Comparison of ENCODE assay signal across 20 cellular contexts in the genomic region with DNA sequence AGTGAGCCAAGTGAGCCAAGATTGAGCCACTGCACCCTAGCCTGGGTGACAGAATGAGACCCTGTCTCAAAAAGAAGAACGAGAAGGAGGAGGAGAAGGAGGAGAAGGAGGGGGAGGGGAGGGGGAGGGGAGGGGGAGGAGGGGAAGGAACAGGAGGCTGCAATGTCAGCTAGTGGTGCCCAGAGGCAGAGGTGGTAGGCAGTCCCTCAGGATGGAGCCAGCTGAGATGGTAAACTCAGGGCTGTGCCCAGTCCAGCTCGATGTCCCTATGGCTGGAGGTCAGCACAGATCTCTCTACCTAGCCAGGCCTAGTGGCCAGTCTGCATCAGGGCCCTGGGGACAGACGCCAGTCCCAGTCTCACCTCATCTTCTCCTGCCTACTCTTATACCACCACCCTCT.
"Had no signal": no experiment of that assay in that cellular context is flagged by ENCODE, and none has a peak within 500 bp of the region (broad histone marks: within the 10 kb centered on the region; RNA-seq: fewer than 3 reads in every experiment).

No MANE protein-coding gene starts in this region.

- H3K4me1 ChIP-seq: esophagus muscularis mucosa, foreskin keratinocyte, gastroesophageal sphincter, heart left ventricle, left lung, lower lobe of right lung had no signal

- H3K4me1 Mint-ChIP-seq: immature natural killer cell, mesothelial cell of epicardium, naive B cell had no signal

- H3K4me3 ChIP-seq: coronary artery, dorsolateral prefrontal cortex, esophagus muscularis mucosa, gastroesophageal sphincter, heart left ventricle, hepatocyte, left lung, lower lobe of right lung, mucosa of descending colon had no signal

- H3K27ac ChIP-seq: coronary artery, dorsolateral prefrontal cortex, esophagus muscularis mucosa, foreskin keratinocyte, gastroesophageal sphincter, heart left ventricle, hepatocyte, left lung, lower lobe of right lung had no signal

- H3K9me3 ChIP-seq: esophagus muscularis mucosa, gastroesophageal sphincter, heart left ventricle, left lung, lower lobe of right lung, mucosa of descending colon had no signal

- DNase-seq: dermis blood vessel endothelial cell; dorsolateral prefrontal cortex; effector CD4-positive, alpha-beta T cell; effector memory CD4-positive, alpha-beta T cell; foreskin keratinocyte; heart left ventricle; hypothalamus; immature natural killer cell; left cardiac atrium; left lung; left ventricle myocardium superior; lower lobe of right lung; mesenchymal stem cell; mucosa of descending colon; naive B cell had no signal

- H3K27me3 ChIP-seq: dorsolateral prefrontal cortex, esophagus muscularis mucosa, foreskin keratinocyte, gastroesophageal sphincter, heart left ventricle, hepatocyte, left lung had no signal

- H3K9me3 Mint-ChIP-seq: immature natural killer cell, mesothelial cell of epicardium, naive B cell had no signal

- H3K79me2 ChIP-seq: hepatocyte had no signal

- H3K27ac Mint-ChIP-seq: mesothelial cell of epicardium, naive B cell had no signal

- H3K36me3 ChIP-seq: esophagus muscularis mucosa, gastroesophageal sphincter, heart left ventricle, left lung, lower lobe of right lung had no signal

- H3K4me3 Mint-ChIP-seq: immature natural killer cell, mesothelial cell of epicardium, naive B cell had no signal

- H3K4me2 ChIP-seq: hepatocyte had no signal

- ATAC-seq: foreskin keratinocyte, gastroesophageal sphincter, heart left ventricle, left lung, left ventricle myocardium superior, lower lobe of right lung, mucosa of descending colon had no signal

- H3K36me3 Mint-ChIP-seq: immature natural killer cell, mesothelial cell of epicardium, naive B cell had no signal
